ENCODE assay signal across 8 cellular contexts in genomic region chr21:32392299-32392879, GRCh38. TPM values are rescaled to one million over a fixed set of nuclear protein-coding genes. Genes with fewer than 3 reads are reported as not detected.
A peak's percentile ranks its signal among the peaks of the same experiment; 100 is the strongest.
DNase-seq lines count a peak whose midpoint lies in the region; ATAC-seq and TF ChIP-seq lines count a peak whose summit lies in the region.

No MANE protein-coding gene starts in this region.

- TF ChIP-seq CTCF in fibroblast of the aortic adventitia (IDR thresholded peaks at IDR 0.05; ENCODE audit: insufficient read depth, low read length) (no peak), progenitor cell of endocrine pancreas (IDR thresholded peaks at IDR 0.05; ENCODE audit: unreplicated experiment) (no peak)

- in situ Hi-C loops in G401 (cut with HindIII; ENCODE audit: low sequenced_read_pairs): no loop called here

- peaks cover 15% of the 10 kb centered on the region for H3K36me3 Mint-ChIP-seq in T-helper 2 cell treated with Interferon-gamma antibody and Interleukin-4, amounts not matched to agents 5 μg/mL and 100 μg/mL, for 36 hours (ENCODE audit: low read depth)
- peaks cover 4% of the 10 kb centered on the region for H3K36me3 Mint-ChIP-seq in progenitor cell of endocrine pancreas (ENCODE audit: insufficient read depth)

- DNase-seq in G401 (ENCODE audit: low spot score): peak; percentile 4
- no peak for DNase-seq in T-helper 2 cell treated with Interferon-gamma antibody and Interleukin-4, amounts not matched to agents 5 μg/mL and 100 μg/mL, for 36 hours (ENCODE audit: low spot score)
- DNase-seq in fibroblast of the aortic adventitia (ENCODE audit: low read depth): no peak
- no peak for DNase-seq in progenitor cell of endocrine pancreas (ENCODE audit: low spot score, unreplicated experiment)
- no peak for DNase-seq in NAMALWA (ENCODE audit: low spot score)
- no peak for DNase-seq in NCI-H2081 treated with DMSO at 0.1 percent for 48 hours (lab: John Stamatoyannopoulos, UW)

- peak; percentile 33 for ATAC-seq in HG02870 (IDR thresholded peaks at IDR 0.05; ENCODE audit: unreplicated experiment)
- no peak for ATAC-seq in HG02678 (IDR thresholded peaks at IDR 0.05; ENCODE audit: unreplicated experiment)

- peak overlapping the region; percentile 88 for H3K27ac Mint-ChIP-seq in T-helper 2 cell treated with Interferon-gamma antibody and Interleukin-4, amounts not matched to agents 5 μg/mL and 100 μg/mL, for 36 hours
- no peak overlapping the region for H3K27ac Mint-ChIP-seq in progenitor cell of endocrine pancreas

- peaks cover 40% of the 10 kb centered on the region for H3K4me1 Mint-ChIP-seq in T-helper 2 cell treated with Interferon-gamma antibody and Interleukin-4, amounts not matched to agents 5 μg/mL and 100 μg/mL, for 36 hours (ENCODE audit: low read depth)
- peaks cover 6% of the 10 kb centered on the region for H3K4me1 Mint-ChIP-seq in progenitor cell of endocrine pancreas (ENCODE audit: low read depth)

- H3K4me3 ChIP-seq in fibroblast of the aortic adventitia (ENCODE audit: low read depth, low read length): peak overlapping the region; percentile 97

- H3K27me3 Mint-ChIP-seq in T-helper 2 cell treated with Interferon-gamma antibody and Interleukin-4, amounts not matched to agents 5 μg/mL and 100 μg/mL, for 36 hours (ENCODE audit: low read depth): peaks cover 4% of the 10 kb centered on the region
- peaks cover 17% of the 10 kb centered on the region for H3K27me3 Mint-ChIP-seq in progenitor cell of endocrine pancreas

- no peaks in the 10 kb centered on the region for H3K9me3 Mint-ChIP-seq in T-helper 2 cell treated with Interferon-gamma antibody and Interleukin-4, amounts not matched to agents 5 μg/mL and 100 μg/mL, for 36 hours
- H3K9me3 Mint-ChIP-seq in progenitor cell of endocrine pancreas (ENCODE audit: low read depth): no peaks in the 10 kb centered on the region

- peak overlapping the region; percentile 92 for H3K4me3 Mint-ChIP-seq in T-helper 2 cell treated with Interferon-gamma antibody and Interleukin-4, amounts not matched to agents 5 μg/mL and 100 μg/mL, for 36 hours
- H3K4me3 Mint-ChIP-seq in progenitor cell of endocrine pancreas (ENCODE audit: low read depth): peak overlapping the region; percentile 84

RNA-seq across cellular contexts. Expression of gene URB1, which starts 0.4 kb away (rescaled TPM):
- total RNA-seq in G401 (2014; rRNA removed; shearing (Covaris generic)): 12.6 and 20.9 TPM in 2 replicates
- total RNA-seq in fibroblast of the aortic adventitia (ENCODE audit: low replicate concordance) (16.7 and 21.1 TPM in 2 replicates), progenitor cell of endocrine pancreas (17.0 and 17.1 TPM in 2 replicates)

RNA-seq across cellular contexts. Expression of gene EVA1C, which starts 20.1 kb away (rescaled TPM):
- 2.3 TPM in 1 of 2 replicates, not detected in the other for total RNA-seq in G401 (2014; rRNA removed; shearing (Covaris generic))
- total RNA-seq in fibroblast of the aortic adventitia (ENCODE audit: low replicate concordance) (14.5 and 17.8 TPM in 2 replicates), progenitor cell of endocrine pancreas (not detected in 2 replicates)
